2 cellular contexts compared by ENCODE assay signal in genomic region chr10:43032613-43033012, GRCh38.
TF ChIP-seq lines count a peak whose summit lies in the region.

No MANE protein-coding gene starts in this region.

TF ChIP-seq in HepG2, 621 proteins besides CTCF, POLR2A, EP300 and RAD21:
- TF ChIP-seq ZNF160 (CRISPR knock-in tag; IDR thresholded peaks at IDR 0.05) (peak; percentile 71; the same call in 1 of the 2 replicates), KLF11 (CRISPR knock-in tag; IDR thresholded peaks at IDR 0.05) (no peak)

TF ChIP-seq in HEK293, 187 proteins besides CTCF, POLR2A, EP300 and RAD21 (continued from another document):
- peak; percentile 86 for TF ChIP-seq SETDB1 (IDR thresholded peaks at IDR 0.05; ENCODE audit: insufficient read length, low read length)
- TF ChIP-seq ZNF670 (tag by site-specific recombination; IDR thresholded peaks at IDR 0.05; ENCODE audit: low read depth), result no peak
